ENCODE assay signal across 8 cellular contexts in the genomic region with DNA sequence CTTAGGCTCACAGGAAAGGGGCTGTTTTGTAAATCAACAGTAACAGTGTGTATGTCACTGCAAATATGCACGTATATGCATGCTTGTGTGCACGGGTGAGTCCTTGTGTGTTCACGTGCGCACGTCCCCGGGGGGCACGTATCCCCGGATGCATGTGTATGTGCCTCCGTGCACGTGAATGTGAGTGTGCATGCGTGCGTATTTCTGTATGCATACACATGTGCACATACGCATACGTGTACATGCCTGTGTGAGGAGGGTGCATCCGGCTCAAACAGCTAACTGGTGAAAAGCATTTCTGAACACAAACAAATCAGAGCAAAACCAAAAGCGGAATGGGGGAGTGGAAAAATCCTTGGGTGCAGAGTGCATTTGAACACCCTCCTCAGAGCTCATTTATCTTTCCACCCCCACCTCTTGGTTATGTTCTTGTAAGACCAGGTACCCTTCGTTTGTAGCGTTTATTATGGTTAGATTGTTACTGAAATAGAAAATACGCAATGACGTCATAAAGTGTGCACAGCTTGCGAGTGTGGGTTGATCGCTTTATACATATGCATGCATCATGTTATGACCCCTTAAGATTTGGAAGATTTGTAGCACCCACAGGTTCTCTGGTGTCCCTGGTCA. TPM values are rescaled to one million over a fixed set of nuclear protein-coding genes. Genes with fewer than 3 reads are reported as not detected.
A peak's percentile ranks its signal among the peaks of the same experiment; 100 is the strongest.
DNase-seq lines count a peak whose midpoint lies in the region; ATAC-seq lines count a peak whose summit lies in the region.

No MANE protein-coding gene starts in this region.

- POLR2A ChIA-PET in activated CD8-positive, alpha-beta T cell treated with anti-CD3 and anti-CD28 coated beads, Interleukin-2, amount 10 ng/mL, durations not matched to agents 7 days and 5 days (lab: Charles Lee): interaction anchor here (0.8 to 5.1 kb wide), 25 partner anchors 19 to 430 kb away, joined by 3 to 111 read pairs (median 6); a partner anchor contains a TSS

- H3K27me3 Mint-ChIP-seq in activated CD8-positive, alpha-beta T cell treated with anti-CD3 and anti-CD28 coated beads, Interleukin-2, amount 10 ng/mL, durations not matched to agents 7 days and 5 days (ENCODE audit: low read depth): peaks cover 2% of the 10 kb centered on the region

- no peak overlapping the region for H3K9ac ChIP-seq in HUES48 (ENCODE audit: low read depth, low read length)

- peaks cover 11% of the 10 kb centered on the region for H3K27me3 ChIP-seq in HUES48 (ENCODE audit: control insufficient read depth, insufficient read depth, low read length)

- H3K9me3 Mint-ChIP-seq in activated CD8-positive, alpha-beta T cell treated with anti-CD3 and anti-CD28 coated beads, Interleukin-2, amount 10 ng/mL, durations not matched to agents 7 days and 5 days (ENCODE audit: insufficient read depth): no peaks in the 10 kb centered on the region

- peak overlapping the region; percentile 48 for H3K4me3 ChIP-seq in HUES48 (ENCODE audit: low read depth, low read length)

- peak overlapping the region; percentile 84 for H3K4me3 Mint-ChIP-seq in activated CD8-positive, alpha-beta T cell treated with anti-CD3 and anti-CD28 coated beads, Interleukin-2, amount 10 ng/mL, durations not matched to agents 7 days and 5 days

- ATAC-seq in activated CD8-positive, alpha-beta T cell treated with anti-CD3 and anti-CD28 coated beads, Interleukin-2, amount 10 ng/mL, durations not matched to agents 7 days and 5 days: peak; percentile 65
- no peak for ATAC-seq in HG02610 (IDR thresholded peaks at IDR 0.05; ENCODE audit: unreplicated experiment)

- H3K4me1 ChIP-seq in HUES48 (ENCODE audit: control insufficient read depth, insufficient read depth, low read length): peaks cover 16% of the 10 kb centered on the region

- H3K27ac ChIP-seq in HUES48 (ENCODE audit: low read depth, low read length): no peak overlapping the region

- no peaks in the 10 kb centered on the region for H3K36me3 ChIP-seq in HUES48 (ENCODE audit: control insufficient read depth, insufficient read depth, low read length)

- peaks cover 42% of the 10 kb centered on the region for H3K4me1 Mint-ChIP-seq in activated CD8-positive, alpha-beta T cell treated with anti-CD3 and anti-CD28 coated beads, Interleukin-2, amount 10 ng/mL, durations not matched to agents 7 days and 5 days (ENCODE audit: low read depth)

- H3K36me3 Mint-ChIP-seq in activated CD8-positive, alpha-beta T cell treated with anti-CD3 and anti-CD28 coated beads, Interleukin-2, amount 10 ng/mL, durations not matched to agents 7 days and 5 days (ENCODE audit: low read depth): peaks cover 4% of the 10 kb centered on the region

- H3K27ac Mint-ChIP-seq in activated CD8-positive, alpha-beta T cell treated with anti-CD3 and anti-CD28 coated beads, Interleukin-2, amount 10 ng/mL, durations not matched to agents 7 days and 5 days: peak overlapping the region; percentile 100

- no peaks in the 10 kb centered on the region for H3K9me3 ChIP-seq in HUES48 (ENCODE audit: control insufficient read depth, insufficient read depth, low read length)

- peak in 2 of 3 donors; percentile 57 to 64 for DNase-seq in stimulated activated CD4-positive, alpha-beta T cell treated with anti-CD3 and anti-CD28 coated beads, Interleukin-12 subunit alpha, Interleukin-12 subunit beta, amount 100 ng/mL, for 48 hours (ENCODE audit: low read depth in 2 of 3, low spot score in 1 of 3)
- no peak for DNase-seq in stimulated activated CD4-positive, alpha-beta T cell treated with anti-CD3 and anti-CD28 coated beads, Interleukin-12 subunit alpha, Interleukin-12 subunit beta, amount 100 ng/mL, for 4 hours
- peak; percentile 86 for DNase-seq in activated CD8-positive, alpha-beta T cell treated with anti-CD3 and anti-CD28 coated beads, Interleukin-2, amount 10 ng/mL, durations not matched to agents 7 days and 5 days
- DNase-seq in fibroblast of peridontal ligament (ENCODE audit: extremely low read depth) (peak; percentile 12), hippocampal formation (lab: John Stamatoyannopoulos, UW) (no peak)
- DNase-seq in stimulated activated CD4-positive, alpha-beta T cell treated with anti-CD3 and anti-CD28 coated beads, Interleukin-2, amount 100 ng/mL, for 48 hours: peak; percentile 48 to 52

- CTCF ChIA-PET in activated CD8-positive, alpha-beta T cell treated with anti-CD3 and anti-CD28 coated beads, Interleukin-2, amount 10 ng/mL, durations not matched to agents 7 days and 5 days (lab: Charles Lee): interaction anchor here (0.6 to 4.4 kb wide), 40 partner anchors 9 to 430 kb away, joined by 3 to 77 read pairs (median 5); a partner anchor contains a TSS

RNA-seq across cellular contexts. Expression of a gene that starts 7.0 kb away (rescaled TPM):
- total RNA-seq in activated CD8-positive, alpha-beta T cell treated with anti-CD3 and anti-CD28 coated beads, Interleukin-2, amount 10 ng/mL, durations not matched to agents 7 days and 5 days: 10 to 100 TPM; 28.8 to 35.1 TPM

RNA-seq across cellular contexts. Expression of a gene that starts 20.4 kb away (rescaled TPM):
- under 1 TPM; 0.29 to 0.31 TPM for total RNA-seq in activated CD8-positive, alpha-beta T cell treated with anti-CD3 and anti-CD28 coated beads, Interleukin-2, amount 10 ng/mL, durations not matched to agents 7 days and 5 days

RNA-seq across cellular contexts. Expression of a gene that starts 38.3 kb away (rescaled TPM):
- 100 to 1,000 TPM in 1 of 2 experiments, 10 to 100 TPM in 1; 98.9 to 101 TPM for total RNA-seq in activated CD8-positive, alpha-beta T cell treated with anti-CD3 and anti-CD28 coated beads, Interleukin-2, amount 10 ng/mL, durations not matched to agents 7 days and 5 days

RNA-seq across cellular contexts. Expression of a gene that starts 42.7 kb away (rescaled TPM):
- total RNA-seq in activated CD8-positive, alpha-beta T cell treated with anti-CD3 and anti-CD28 coated beads, Interleukin-2, amount 10 ng/mL, durations not matched to agents 7 days and 5 days: 10 to 100 TPM; 77.4 to 80.9 TPM

RNA-seq across cellular contexts. Expression of a gene that starts 51.6 kb away (rescaled TPM):
- under 1 TPM in 1 of 2 experiments, not detected in 1; 0.05 TPM for total RNA-seq in activated CD8-positive, alpha-beta T cell treated with anti-CD3 and anti-CD28 coated beads, Interleukin-2, amount 10 ng/mL, durations not matched to agents 7 days and 5 days

Comparison
In these comparisons a context has a peak if more than half of its experiments do, and no peak if none do; other contexts are left out.
1. DNase-seq: peak in stimulated activated CD4-positive, alpha-beta T cell treated with anti-CD3 and anti-CD28 coated beads, Interleukin-12 subunit alpha, Interleukin-12 subunit beta, amount 100 ng/mL, for 48 hours (2 of 3), activated CD8-positive, alpha-beta T cell treated with anti-CD3 and anti-CD28 coated beads, Interleukin-2, amount 10 ng/mL, durations not matched to agents 7 days and 5 days (single experiment), fibroblast of peridontal ligament (single experiment) and stimulated activated CD4-positive, alpha-beta T cell treated with anti-CD3 and anti-CD28 coated beads, Interleukin-2, amount 100 ng/mL, for 48 hours (2 of 2); none in stimulated activated CD4-positive, alpha-beta T cell treated with anti-CD3 and anti-CD28 coated beads, Interleukin-12 subunit alpha, Interleukin-12 subunit beta, amount 100 ng/mL, for 4 hours (single experiment) and hippocampal formation (0 of 2).